Comparison of ENCODE assay signal across 24 cellular contexts in the genomic region with DNA sequence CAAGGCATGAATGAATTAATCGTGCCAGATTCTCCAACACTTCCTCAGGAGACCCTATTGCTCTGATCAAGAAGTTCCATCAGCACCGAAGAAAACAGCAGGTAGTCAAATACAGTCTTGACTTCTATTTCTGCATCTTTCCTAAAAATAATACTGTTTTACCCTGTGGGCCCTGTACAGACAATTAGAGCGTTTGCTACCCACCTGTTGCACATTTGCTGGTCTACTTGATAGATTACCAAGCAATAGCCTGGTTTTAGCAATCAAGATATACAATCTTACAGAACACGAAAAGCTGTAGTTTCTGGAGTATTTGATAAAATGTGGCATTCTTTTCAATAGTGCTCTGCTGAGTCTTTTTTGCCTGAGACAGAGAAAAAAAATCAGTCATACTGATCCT. TPM values are rescaled to one million over a fixed set of nuclear protein-coding genes. Genes with fewer than 3 reads are reported as not detected.
DNase-seq lines count a peak whose midpoint lies in the region; ATAC-seq and TF ChIP-seq lines count a peak whose summit lies in the region.
"Had no signal": no experiment of that assay in that cellular context is flagged by ENCODE, and none has a peak within 500 bp of the region (broad histone marks: within the 10 kb centered on the region; RNA-seq: fewer than 3 reads in every experiment).

No MANE protein-coding gene starts in this region.

- no peak for ATAC-seq in natural killer cell
- ATAC-seq: A549, GM23338 had no signal

- CTCF ChIA-PET in activated CD4-positive, alpha-beta T cell treated with anti-CD3 and anti-CD28 coated beads, Interleukin-2, amount 10 ng/mL, durations not matched to agents 7 days and 5 days (lab: Charles Lee), result no interaction called here
- CTCF ChIA-PET in CD8-positive, alpha-beta memory T cell (lab: Charles Lee), result interaction anchor here (1.3 kb wide), 1 partner anchor 101 kb away, joined by 3 read pairs; no protein-coding TSS in a partner anchor

- no peaks in the 10 kb centered on the region for H3K9me3 Mint-ChIP-seq in activated CD4-positive, alpha-beta T cell treated with anti-CD3 and anti-CD28 coated beads, Interleukin-2, amount 10 ng/mL, durations not matched to agents 7 days and 5 days
- H3K9me3 Mint-ChIP-seq in CD8-positive, alpha-beta memory T cell, result no peaks in the 10 kb centered on the region
- H3K9me3 Mint-ChIP-seq in activated T-helper 2 cell treated with anti-CD3 and anti-CD28 coated beads, Interferon-gamma antibody, Interleukin-2, Interleukin-4, amounts not matched to agents 10 μg/mL and 5 μg/mL and 100 μg/mL, durations not matched to agents 14 hours and 24 hours and 36 hours, result no peaks in the 10 kb centered on the region
- H3K9me3 Mint-ChIP-seq in natural killer cell (no peaks in the 10 kb centered on the region), osteocyte (ENCODE audit: unreplicated experiment) (no peaks in the 10 kb centered on the region)
- H3K9me3 Mint-ChIP-seq: GM23338 had no signal

- no peaks in the 10 kb centered on the region for H3K27me3 Mint-ChIP-seq in activated CD4-positive, alpha-beta T cell treated with anti-CD3 and anti-CD28 coated beads, Interleukin-2, amount 10 ng/mL, durations not matched to agents 7 days and 5 days
- no peaks in the 10 kb centered on the region for H3K27me3 Mint-ChIP-seq in CD8-positive, alpha-beta memory T cell
- no peaks in the 10 kb centered on the region for H3K27me3 Mint-ChIP-seq in activated T-helper 2 cell treated with anti-CD3 and anti-CD28 coated beads, Interferon-gamma antibody, Interleukin-2, Interleukin-4, amounts not matched to agents 10 μg/mL and 5 μg/mL and 100 μg/mL, durations not matched to agents 14 hours and 24 hours and 36 hours (ENCODE audit: low read depth)
- H3K27me3 Mint-ChIP-seq in natural killer cell (ENCODE audit: low read depth in 2 of 2) (no peaks in the 10 kb centered on the region), osteocyte (ENCODE audit: unreplicated experiment) (no peaks in the 10 kb centered on the region)

- peak overlapping the region; percentile 72 for H3K4me3 Mint-ChIP-seq in activated CD4-positive, alpha-beta T cell treated with anti-CD3 and anti-CD28 coated beads, Interleukin-2, amount 10 ng/mL, durations not matched to agents 7 days and 5 days
- peak overlapping the region; percentile 73 to 85 (median 83) for H3K4me3 Mint-ChIP-seq in CD8-positive, alpha-beta memory T cell
- H3K4me3 Mint-ChIP-seq in activated T-helper 2 cell treated with anti-CD3 and anti-CD28 coated beads, Interferon-gamma antibody, Interleukin-2, Interleukin-4, amounts not matched to agents 10 μg/mL and 5 μg/mL and 100 μg/mL, durations not matched to agents 14 hours and 24 hours and 36 hours (ENCODE audit: low read depth), result peak overlapping the region; percentile 77
- H3K4me3 Mint-ChIP-seq in natural killer cell (peak overlapping the region; percentile 41), osteocyte (ENCODE audit: unreplicated experiment) (no peak overlapping the region)
- H3K4me3 Mint-ChIP-seq: GM23338 had no signal

- peak overlapping the region; percentile 93 for H3K27ac Mint-ChIP-seq in activated CD4-positive, alpha-beta T cell treated with anti-CD3 and anti-CD28 coated beads, Interleukin-2, amount 10 ng/mL, durations not matched to agents 7 days and 5 days
- peak overlapping the region; percentile 86 to 96 (median 92) for H3K27ac Mint-ChIP-seq in CD8-positive, alpha-beta memory T cell
- H3K27ac Mint-ChIP-seq in activated T-helper 2 cell treated with anti-CD3 and anti-CD28 coated beads, Interferon-gamma antibody, Interleukin-2, Interleukin-4, amounts not matched to agents 10 μg/mL and 5 μg/mL and 100 μg/mL, durations not matched to agents 14 hours and 24 hours and 36 hours, result peak overlapping the region; percentile 87
- H3K27ac Mint-ChIP-seq in natural killer cell, result peak overlapping the region; percentile 89 to 99
- no peak overlapping the region for H3K27ac Mint-ChIP-seq in osteocyte (ENCODE audit: unreplicated experiment)
- H3K27ac Mint-ChIP-seq: GM23338 had no signal

- TF ChIP-seq CTCF in natural killer cell (IDR thresholded peaks at IDR 0.05) (no peak), osteocyte (IDR thresholded peaks at IDR 0.05) (no peak)

- H3K4me1 ChIP-seq in CD8-positive, alpha-beta memory T cell (ENCODE audit: insufficient read depth, low read length), result peaks cover 74% of the 10 kb centered on the region
- H3K4me1 ChIP-seq: A549 had no signal

- peaks cover 78% of the 10 kb centered on the region for H3K4me1 Mint-ChIP-seq in activated CD4-positive, alpha-beta T cell treated with anti-CD3 and anti-CD28 coated beads, Interleukin-2, amount 10 ng/mL, durations not matched to agents 7 days and 5 days
- H3K4me1 Mint-ChIP-seq in CD8-positive, alpha-beta memory T cell, result peaks cover 59 to 91% (median 87%) of the 10 kb centered on the region in 3 donors
- H3K4me1 Mint-ChIP-seq in activated T-helper 2 cell treated with anti-CD3 and anti-CD28 coated beads, Interferon-gamma antibody, Interleukin-2, Interleukin-4, amounts not matched to agents 10 μg/mL and 5 μg/mL and 100 μg/mL, durations not matched to agents 14 hours and 24 hours and 36 hours (ENCODE audit: low read depth), result peaks cover 62% of the 10 kb centered on the region
- H3K4me1 Mint-ChIP-seq in natural killer cell (peaks cover 68% of the 10 kb centered on the region in 2 donors), osteocyte (ENCODE audit: unreplicated experiment) (no peaks in the 10 kb centered on the region)

- peaks cover 37% of the 10 kb centered on the region for H3K36me3 Mint-ChIP-seq in activated CD4-positive, alpha-beta T cell treated with anti-CD3 and anti-CD28 coated beads, Interleukin-2, amount 10 ng/mL, durations not matched to agents 7 days and 5 days (ENCODE audit: low read depth)
- peaks cover 9 to 81% (median 20%) of the 10 kb centered on the region in 3 donors for H3K36me3 Mint-ChIP-seq in CD8-positive, alpha-beta memory T cell
- H3K36me3 Mint-ChIP-seq in activated T-helper 2 cell treated with anti-CD3 and anti-CD28 coated beads, Interferon-gamma antibody, Interleukin-2, Interleukin-4, amounts not matched to agents 10 μg/mL and 5 μg/mL and 100 μg/mL, durations not matched to agents 14 hours and 24 hours and 36 hours (ENCODE audit: low read depth), result peaks cover 48% of the 10 kb centered on the region
- H3K36me3 Mint-ChIP-seq in natural killer cell, result no peaks in the 10 kb centered on the region
- no peaks in the 10 kb centered on the region for H3K36me3 Mint-ChIP-seq in osteocyte (ENCODE audit: unreplicated experiment)

- POLR2A ChIA-PET in activated CD4-positive, alpha-beta T cell treated with anti-CD3 and anti-CD28 coated beads, Interleukin-2, amount 10 ng/mL, durations not matched to agents 7 days and 5 days (lab: Charles Lee), result no interaction called here
- POLR2A ChIA-PET in CD8-positive, alpha-beta memory T cell (lab: Charles Lee), result no interaction called here

- H3K4me3 ChIP-seq in CD8-positive, alpha-beta memory T cell (ENCODE audit: low read length), result peak overlapping the region; percentile 29
- H3K4me3 ChIP-seq: A549; BLaER1 treated with 17β-estradiol and CSF1 and Interleukin-3, amounts not matched to agents 10 nM and 100 nM; GM23338; PC-9 had no signal

- no peak for DNase-seq in activated CD4-positive, alpha-beta T cell treated with anti-CD3 and anti-CD28 coated beads, Interleukin-2, amount 10 ng/mL, durations not matched to agents 7 days and 5 days
- no peak for DNase-seq in activated CD4-positive, alpha-beta T cell treated with anti-CD3 and anti-CD28 coated beads, Interleukin-2, amount 50 U/mL, for 1 hour
- DNase-seq in CD8-positive, alpha-beta memory T cell, result no peak
- no peak for DNase-seq in activated T-helper 2 cell treated with anti-CD3 and anti-CD28 coated beads, Interferon-gamma antibody, Interleukin-2, Interleukin-4, amounts not matched to agents 10 μg/mL and 5 μg/mL and 100 μg/mL, durations not matched to agents 14 hours and 24 hours and 36 hours (ENCODE audit: low spot score)
- DNase-seq in natural killer cell, result no peak
- DNase-seq in osteocyte (ENCODE audit: extremely low spot score, unreplicated experiment), result no peak
- DNase-seq in D341Med (ENCODE audit: low spot score), result no peak
- no peak for DNase-seq in stimulated activated naive CD4-positive, alpha-beta T cell (lab: John Stamatoyannopoulos, UW)
- DNase-seq: activated CD4-positive, alpha-beta T cell treated with anti-CD3 and anti-CD28 coated beads, Interleukin-2, amount 50 U/mL, for 4 hours; kidney glomerular epithelial cell; NCI-H1092; NCI-H1930; NCI-H345; PC-9; retina; SHP77 treated with DMSO at 0.1 percent for 48 hours; stimulated activated CD4-positive, alpha-beta T cell treated with anti-CD3 and anti-CD28 coated beads, Interleukin-12 subunit alpha, Interleukin-12 subunit beta, amount 100 ng/mL, for 4 hours; stimulated activated CD4-positive, alpha-beta T cell treated with anti-CD3 and anti-CD28 coated beads, Interleukin-4, amount 100 ng/mL, for 4 hours; substantia nigra; SW 1271 had no signal

- H3K27ac ChIP-seq in CD8-positive, alpha-beta memory T cell (ENCODE audit: low read depth, low read length), result peak overlapping the region; percentile 36
- H3K27ac ChIP-seq: A549; BLaER1 treated with 17β-estradiol and CSF1 and Interleukin-3, amounts not matched to agents 10 nM and 100 nM; PC-9 had no signal

- no peaks in the 10 kb centered on the region for H3K9me3 ChIP-seq in CD8-positive, alpha-beta memory T cell (ENCODE audit: low read length)
- H3K9me3 ChIP-seq: A549; BLaER1 treated with 17β-estradiol and CSF1 and Interleukin-3, amounts not matched to agents 10 nM and 100 nM had no signal

- no peaks in the 10 kb centered on the region for H3K27me3 ChIP-seq in CD8-positive, alpha-beta memory T cell (ENCODE audit: insufficient read depth, low read length, poor library complexity, severe bottlenecking)

- intact Hi-C loops in activated T-helper 2 cell treated with anti-CD3 and anti-CD28 coated beads, Interferon-gamma antibody, Interleukin-2, Interleukin-4, amounts not matched to agents 10 μg/mL and 5 μg/mL and 100 μg/mL, durations not matched to agents 14 hours and 24 hours and 36 hours (cut with micrococcal nuclease), result loop anchor here (5.0 kb wide), 1 partner anchor 630 kb away; no protein-coding TSS in a partner anchor
- intact Hi-C loops in natural killer cell (cut with micrococcal nuclease), result no loop called here

- no peaks in the 10 kb centered on the region for H3K36me3 ChIP-seq in CD8-positive, alpha-beta memory T cell (ENCODE audit: insufficient read depth, low read length)
- H3K36me3 ChIP-seq: BLaER1 treated with 17β-estradiol and CSF1 and Interleukin-3, amounts not matched to agents 10 nM and 100 nM had no signal

RNA-seq across cellular contexts. Expression of a gene that starts 12.3 kb away (rescaled TPM):
- 10 to 100 TPM; 14.9 to 16.7 TPM for total RNA-seq in activated CD4-positive, alpha-beta T cell treated with anti-CD3 and anti-CD28 coated beads, Interleukin-2, amount 10 ng/mL, durations not matched to agents 7 days and 5 days
- total RNA-seq in CD8-positive, alpha-beta memory T cell, result 10 to 100 TPM; 29.8 to 30.5 TPM
- polyA plus RNA-seq in CD8-positive, alpha-beta memory T cell, result 11.6 TPM
- 9.2 and 10.1 TPM in 2 replicates for total RNA-seq in activated T-helper 2 cell treated with anti-CD3 and anti-CD28 coated beads, Interferon-gamma antibody, Interleukin-2, Interleukin-4, amounts not matched to agents 10 μg/mL and 5 μg/mL and 100 μg/mL, durations not matched to agents 14 hours and 24 hours and 36 hours
- total RNA-seq in natural killer cell (10 to 100 TPM; 39.2 to 58.2 (median 51.4) TPM), osteocyte (not detected in 2 replicates)
- total RNA-seq: GM23338, lung microvascular endothelial cell, PC-9 had no signal
- polyA plus RNA-seq: A549, GM23338 had no signal

Comparison
In these comparisons a context has a peak if more than half of its experiments do, and no peak if none do; other contexts are left out.
1. RNA of a gene that starts 12.3 kb away (total RNA-seq): 39.2 to 58.2 TPM in natural killer cell, 29.8 to 30.5 TPM in CD8-positive, alpha-beta memory T cell, 14.9 to 16.7 TPM in activated CD4-positive, alpha-beta T cell treated with anti-CD3 and anti-CD28 coated beads, Interleukin-2, amount 10 ng/mL, durations not matched to agents 7 days and 5 days and 9.2 to 10.1 TPM in activated T-helper 2 cell treated with anti-CD3 and anti-CD28 coated beads, Interferon-gamma antibody, Interleukin-2, Interleukin-4, amounts not matched to agents 10 μg/mL and 5 μg/mL and 100 μg/mL, durations not matched to agents 14 hours and 24 hours and 36 hours; not detected in osteocyte; every median in the first group is over 10 times any median in the second.